Comparison of ENCODE assay signal across 19 cellular contexts in the genomic region with DNA sequence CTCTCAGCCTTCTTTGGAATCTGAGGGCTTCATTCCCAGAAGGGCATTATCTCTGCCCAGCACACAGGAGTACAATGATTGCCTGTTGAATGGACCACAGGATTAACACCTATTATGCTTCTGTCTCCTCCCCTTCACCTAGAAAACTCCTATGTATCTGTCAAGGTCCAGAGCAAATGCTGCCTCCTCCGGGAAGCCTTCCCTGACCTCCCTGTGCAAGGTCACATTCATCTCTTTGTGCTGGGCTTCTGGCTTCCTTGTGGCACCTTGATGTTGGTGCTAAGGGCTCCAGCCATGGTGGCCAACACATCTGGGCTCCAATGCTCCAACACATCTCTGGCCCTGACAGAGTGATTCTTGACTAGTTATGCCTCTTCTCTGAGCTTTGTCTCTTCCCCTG. TPM values are rescaled to one million over a fixed set of nuclear protein-coding genes. Genes with fewer than 3 reads are reported as not detected.
A peak's percentile ranks its signal among the peaks of the same experiment; 100 is the strongest.
DNase-seq lines count a peak whose midpoint lies in the region; ATAC-seq, FAIRE-seq and TF ChIP-seq lines count a peak whose summit lies in the region.
"Had no signal": no experiment of that assay in that cellular context is flagged by ENCODE, and none has a peak within 500 bp of the region (broad histone marks: within the 10 kb centered on the region; RNA-seq: fewer than 3 reads in every experiment).

No MANE protein-coding gene starts in this region.

- H3K4me1 ChIP-seq in A549, result 0 out of 3 replicates have a peak, but pooled peaks cover 6% of the 10 kb centered on the region
- 0 out of 2 replicates have a peak, but pooled peaks cover 3% of the 10 kb centered on the region for H3K4me1 ChIP-seq in H9 (ENCODE audit: insufficient read depth, low read length)
- H3K4me1 ChIP-seq in ectodermal cell (ENCODE audit: control insufficient read depth, insufficient read depth, low read length), result peaks cover 38% of the 10 kb centered on the region
- peaks cover 67% of the 10 kb centered on the region for H3K4me1 ChIP-seq in neural progenitor cell
- H3K4me1 ChIP-seq: Caco-2 had no signal

- H2BK12ac ChIP-seq in H9 (ENCODE audit: insufficient read length, low read depth, low read length), result peak overlapping the region; percentile 22

- H3K4me3 ChIP-seq in A549 (no peak overlapping the region), ectodermal cell (ENCODE audit: insufficient read depth, low read depth, low read length) (no peak overlapping the region), neural progenitor cell (no peak overlapping the region)
- H3K4me3 ChIP-seq: HAP-1 had no signal

- no peaks in the 10 kb centered on the region for H3K36me3 ChIP-seq in ectodermal cell (ENCODE audit: control insufficient read depth, insufficient read depth, low read length)
- no peaks in the 10 kb centered on the region for H3K36me3 ChIP-seq in neural progenitor cell
- H3K36me3 ChIP-seq: HAP-1 had no signal

- no peaks in the 10 kb centered on the region for H3K27me3 ChIP-seq in H9 (ENCODE audit: insufficient read depth, low read length)
- no peaks in the 10 kb centered on the region for H3K27me3 ChIP-seq in ectodermal cell (ENCODE audit: control insufficient read depth, insufficient read depth, low read length, poor library complexity, severe bottlenecking)
- no peaks in the 10 kb centered on the region for H3K27me3 ChIP-seq in neural progenitor cell

- H4K8ac ChIP-seq in H9 (replicated peaks; ENCODE audit: insufficient read length, low read depth, low read length), result no peak overlapping the region

- H3K9me3 Mint-ChIP-seq in H9 (no peaks in the 10 kb centered on the region), neural progenitor cell (no peaks in the 10 kb centered on the region)

- no peak for TF ChIP-seq EP300 in A549 (IDR thresholded peaks at IDR 0.05)

- peak overlapping the region; percentile 59 for H4K91ac ChIP-seq in H9 (ENCODE audit: insufficient read length, low read depth, low read length)

- H3T11ph ChIP-seq in H9 (ENCODE audit: low read length), result no peak overlapping the region

- no peak overlapping the region for H2AK5ac ChIP-seq in H9 (ENCODE audit: insufficient read length, low read length)

- ATAC-seq in A549 (no peak), GM19328 (IDR thresholded peaks at IDR 0.05; ENCODE audit: unreplicated experiment) (no peak)

- H3K79me1 ChIP-seq in H9 (ENCODE audit: insufficient read depth, low read depth, low read length, poor library complexity, severe bottlenecking), result no peaks in the 10 kb centered on the region

- H4K20me1 ChIP-seq in H9 (ENCODE audit: control insufficient read depth, insufficient read depth, insufficient read length), result no peaks in the 10 kb centered on the region
- H4K20me1 ChIP-seq in neural progenitor cell (ENCODE audit: low read depth), result no peaks in the 10 kb centered on the region

- H3K9ac ChIP-seq in H9 (ENCODE audit: extremely low read depth, insufficient read length, low read length) (no peak overlapping the region), neural progenitor cell (no peak overlapping the region)

- H3K4me2 ChIP-seq in A549 (no peak overlapping the region), H9 (ENCODE audit: insufficient read depth, insufficient read length, low read length) (no peak overlapping the region), neural progenitor cell (peak overlapping the region; percentile 5)

- H3K79me2 ChIP-seq in H9 (ENCODE audit: insufficient read depth, low read length) (no peaks in the 10 kb centered on the region), neural progenitor cell (ENCODE audit: low read depth) (no peaks in the 10 kb centered on the region)

- H3K27me3 Mint-ChIP-seq in H9 (ENCODE audit: low read depth) (peaks cover 17% of the 10 kb centered on the region), neural progenitor cell (ENCODE audit: insufficient read depth, low read depth) (peaks cover 7% of the 10 kb centered on the region)
- H3K27me3 Mint-ChIP-seq: CD4-positive, CD25-positive, alpha-beta regulatory T cell had no signal

- H2BK120ac ChIP-seq in H9 (ENCODE audit: low read depth, low read length, poor library complexity, severe bottlenecking), result no peak overlapping the region

- H2BK5ac ChIP-seq in H9 (ENCODE audit: insufficient read length, low read length), result no peak overlapping the region

- no peak for FAIRE-seq in A549 (lab: Jason Lieb, UNC)
- FAIRE-seq: GM19239, HTR-8/SVneo had no signal

- H3K23me2 ChIP-seq in H9 (ENCODE audit: insufficient read length, low read depth, low read length, poor library complexity, severe bottlenecking), result no peaks in the 10 kb centered on the region

- H3K4me1 Mint-ChIP-seq in H9, result peaks cover 26 to 45% of the 10 kb centered on the region in 2 experiments
- H3K4me1 Mint-ChIP-seq in neural progenitor cell, result peaks cover 78% of the 10 kb centered on the region

- CTCF ChIA-PET in A549 (lab: Yijun Ruan, JAX), result no interaction called here
- CTCF ChIA-PET in GM10248 (lab: Yijun Ruan, JAX), result no interaction called here

- WGBS in A549 (ENCODE audit: missing lambda C conversion rate), result 0% methylated on average over 1 of the region's 1 CpG
- WGBS in H9 (ENCODE audit: extremely low coverage, insufficient read length, low lambda C conversion rate), result no CpG with 5 or more reads among the region's 1 CpG
- WGBS in ectodermal cell, 2 experiments, result 82 to 89% methylated on average over 1 of the region's 1 CpG

- H3K4me3 Mint-ChIP-seq in H9 (no peak overlapping the region), neural progenitor cell (no peak overlapping the region)
- H3K4me3 Mint-ChIP-seq: CD4-positive, CD25-positive, alpha-beta regulatory T cell had no signal

- no peak overlapping the region; the same call in 1 of the 2 replicates for H3K14ac ChIP-seq in H9 (ENCODE audit: insufficient read depth, low read length)

- H4K5ac ChIP-seq in H9 (ENCODE audit: insufficient read length, low read depth, low read length), result no peak overlapping the region

- TF ChIP-seq RAD21 in A549 (conservative IDR thresholded peaks at IDR 0.05 in 1 of 2, IDR thresholded peaks at IDR 0.05 in 1 of 2), result no peak

- H3K4ac ChIP-seq in H9 (ENCODE audit: low read depth, low read length), result peak overlapping the region; percentile 75; the same call in 1 of the 2 replicates

- no peak for DNase-seq in A549 (ENCODE audit: low read depth in 1 of 2, low spot score in 1 of 2)
- peak; percentile 8 for DNase-seq in H9
- peak; percentile 48 for DNase-seq in neural progenitor cell (ENCODE audit: low spot score)
- DNase-seq in NCI-H345 treated with DMSO at 0.1 percent for 48 hours (lab: John Stamatoyannopoulos, UW; ENCODE audit: unreplicated experiment), result no peak
- DNase-seq in GM10248 (ENCODE audit: extremely low spot score), result no peak
- DNase-seq: ACHN; AML-193; Caco-2; CD4-positive, CD25-positive, alpha-beta regulatory T cell; DMS153; NCI-H1930; NCI-H446 treated with DMSO at 0.1 percent for 48 hours; RPMI8226 had no signal

- no peak overlapping the region for H3K23ac ChIP-seq in H9 (ENCODE audit: insufficient read length, low read depth, low read length)

- H2AFZ ChIP-seq in H9 (ENCODE audit: low read length) (no peak overlapping the region), neural progenitor cell (replicated peaks) (no peak overlapping the region)

- no peak overlapping the region for H2BK15ac ChIP-seq in H9 (ENCODE audit: low read depth, low read length)

- TF ChIP-seq CTCF in A549 (IDR thresholded peaks at IDR 0.05) (no peak), H9 (conservative IDR thresholded peaks at IDR 0.05) (no peak), neural progenitor cell (IDR thresholded peaks at IDR 0.05) (no peak), GM10248 (IDR thresholded peaks at IDR 0.05; ENCODE audit: control extremely low read depth, extremely low read depth, low read depth, missing control alignments) (no peak)

- POLR2A ChIA-PET in A549 (lab: Yijun Ruan, JAX) (no interaction called here), GM10248 (lab: Yijun Ruan, JAX) (no interaction called here)

- H3K18ac ChIP-seq in H9 (ENCODE audit: insufficient read length, low read depth, low read length), result peak overlapping the region; percentile 57

- no peak for TF ChIP-seq POLR2A in A549 (IDR thresholded peaks at IDR 0.05; ENCODE audit: low read length)

- H3K36me3 Mint-ChIP-seq in H9 (ENCODE audit: insufficient read depth in 1 of 3, low read depth in 3 of 3) (no peaks in the 10 kb centered on the region), neural progenitor cell (no peaks in the 10 kb centered on the region)
- H3K36me3 Mint-ChIP-seq: CD4-positive, CD25-positive, alpha-beta regulatory T cell had no signal

- no peak overlapping the region for H2BK20ac ChIP-seq in H9 (ENCODE audit: low read depth, low read length, poor library complexity, severe bottlenecking)

- H3F3A ChIP-seq in neural progenitor cell (ENCODE audit: low read depth), result peaks cover 26% of the 10 kb centered on the region

- no peaks in the 10 kb centered on the region for H3K9me3 ChIP-seq in A549
- H3K9me3 ChIP-seq in H9 (ENCODE audit: control insufficient read depth, low read depth, low read length), result no peaks in the 10 kb centered on the region
- no peaks in the 10 kb centered on the region for H3K9me3 ChIP-seq in ectodermal cell (ENCODE audit: control insufficient read depth, low read length)
- no peaks in the 10 kb centered on the region for H3K9me3 ChIP-seq in neural progenitor cell (ENCODE audit: low read depth)
- H3K9me3 ChIP-seq: Caco-2, HAP-1 had no signal

- peak overlapping the region in 2 of 3 experiments; percentile 39 to 66; a peak in 3 of 7 replicates for H3K27ac Mint-ChIP-seq in H9
- peak overlapping the region; percentile 99 for H3K27ac Mint-ChIP-seq in neural progenitor cell
- H3K27ac Mint-ChIP-seq: CD4-positive, CD25-positive, alpha-beta regulatory T cell had no signal

- H3K56ac ChIP-seq in H9 (ENCODE audit: insufficient read length, low read depth, low read length), result no peak overlapping the region

- no peak overlapping the region for H3K27ac ChIP-seq in A549
- no peak overlapping the region for H3K27ac ChIP-seq in H9 (ENCODE audit: insufficient read length, low read depth, low read length)
- H3K27ac ChIP-seq in ectodermal cell (ENCODE audit: insufficient read depth, low read depth, low read length, poor library complexity, severe bottlenecking), result peak overlapping the region; percentile 96
- peak overlapping the region; percentile 92 for H3K27ac ChIP-seq in neural progenitor cell
- H3K27ac ChIP-seq: HL-60 had no signal

TF ChIP-seq in A549, 52 proteins besides CTCF, POLR2A, EP300 and RAD21 (continues in another document):
- TF ChIP-seq ZFP36 (IDR thresholded peaks at IDR 0.05; ENCODE audit: borderline replicate concordance, partially characterized antibody) (peak; percentile 54), FOXS1 (CRISPR knock-in tag; IDR thresholded peaks at IDR 0.05) (no peak)

RNA-seq across cellular contexts. Expression of a gene that starts 49.9 kb away (rescaled TPM):
- polyA plus RNA-seq in A549 (2011; rRNA removed), result 0.04 and 0.08 TPM in 2 replicates
- polyA plus RNA-seq in A549 (2012; cell fraction: cytosol; rRNA removed), result 0.01 TPM in 1 of 2 replicates, not detected in the other
- 0.02 TPM in 1 of 2 replicates, not detected in the other for polyA plus RNA-seq in A549 (2012; cell fraction: nucleus; rRNA removed)
- 0.03 to 0.05 TPM (median 0.03 TPM) in 3 replicates for polyA plus RNA-seq in A549 (2017; fragmentation: RNase III; extraction: RNeasy Plus Mini Kit Qiagen cat#74134 plus additional on column Dnase treatment)
- not detected in 2 replicates for polyA minus RNA-seq in A549 (2011; rRNA and poly(A)+ RNA removed)
- 0.22 and 0.33 TPM in 2 replicates for total RNA-seq in H9 (2021)
- 0.11 TPM for polyA plus RNA-seq in ectodermal cell (2013, experiment 1 of 4)
- polyA plus RNA-seq in ectodermal cell (2013, experiment 2 of 4), result 0.14 TPM
- 0.21 TPM for polyA plus RNA-seq in ectodermal cell (2013, experiment 3 of 4)
- polyA plus RNA-seq in ectodermal cell (2013, experiment 4 of 4), result 0.57 TPM
- total RNA-seq in neural progenitor cell (ENCODE audit: low replicate concordance), result 0.03 TPM in 1 of 2 replicates, not detected in the other
- total RNA-seq: Caco-2; CD4-positive, CD25-positive, alpha-beta regulatory T cell had no signal

Comparison
In these comparisons a context has a peak if more than half of its experiments do, and no peak if none do; other contexts are left out.
1. DNase-seq: peak in H9 (single experiment) and neural progenitor cell (single experiment); none in A549 (0 of 2), NCI-H345 treated with DMSO at 0.1 percent for 48 hours (single experiment) and GM10248 (single experiment).
2. H3K27ac ChIP-seq: peak in ectodermal cell (single experiment) and neural progenitor cell (single experiment); none in A549 (0 of 2) and H9 (single experiment).